21 cellular contexts compared by ENCODE assay signal in genomic region chr10:52066383-52066782, GRCh38.
DNase-seq lines count a peak whose midpoint lies in the region; ATAC-seq, FAIRE-seq and TF ChIP-seq lines count a peak whose summit lies in the region.
"Had no signal": no experiment of that assay in that cellular context is flagged by ENCODE, and none has a peak within 500 bp of the region (broad histone marks: within the 10 kb centered on the region; RNA-seq: fewer than 3 reads in every experiment).

No MANE protein-coding gene starts in this region.

- H3K79me2 ChIP-seq in OCI-LY1 (ENCODE audit: insufficient read depth, low read length), result no peaks in the 10 kb centered on the region

- H3K4me1 ChIP-seq in OCI-LY1 (ENCODE audit: insufficient read depth, low read length, severe bottlenecking) (no peaks in the 10 kb centered on the region), pancreas (no peaks in the 10 kb centered on the region)
- H3K4me1 ChIP-seq: left lung, SJSA1, stomach, upper lobe of right lung had no signal

- H3K9me3 Mint-ChIP-seq in endothelial cell (ENCODE audit: unreplicated experiment), result no peaks in the 10 kb centered on the region
- peaks cover 3% of the 10 kb centered on the region for H3K9me3 Mint-ChIP-seq in activated T-cell treated with anti-CD3 and anti-CD28 coated beads, Interleukin-2, amount 50 U/mL, for 24 hours
- H3K9me3 Mint-ChIP-seq: activated T-helper 2 cell treated with anti-CD3 and anti-CD28 coated beads, Interferon-gamma antibody, Interleukin-2, Interleukin-4, amounts not matched to agents 10 μg/mL and 5 μg/mL and 100 μg/mL, durations not matched to agents 14 hours and 24 hours and 36 hours had no signal

- no peak overlapping the region for H2AFZ ChIP-seq in OCI-LY1 (ENCODE audit: low read length)

- H3K4me3 ChIP-seq in OCI-LY1 (ENCODE audit: low read depth, low read length, poor library complexity, severe bottlenecking), result no peak overlapping the region
- no peak overlapping the region for H3K4me3 ChIP-seq in pancreas
- H3K4me3 ChIP-seq: gastrocnemius medialis, left lung, MG63, mucosa of descending colon, SJSA1, stomach, upper lobe of right lung had no signal

- no peak for FAIRE-seq in pancreas (lab: Jason Lieb, UNC)

- DNase-seq in 8988T (peak; percentile 15), HCEC 1CT (peak; percentile 6), endothelial cell (ENCODE audit: low spot score) (peak; percentile 21), NCI-H1930 (lab: John Stamatoyannopoulos, UW) (no peak), pancreas (no peak)
- no peak for DNase-seq in activated T-cell treated with anti-CD3 and anti-CD28 coated beads, Interleukin-2, amount 50 U/mL, for 24 hours
- DNase-seq: activated CD4-positive, CD25-positive, alpha-beta regulatory T cell treated with anti-CD3 and anti-CD28 coated beads, Interleukin-2, amount 50 U/mL, for 72 hours; COR-L47; dermis blood vessel endothelial cell; gastrocnemius medialis; left lung; MG63; mucosa of descending colon; stimulated activated CD4-positive, alpha-beta T cell treated with anti-CD3 and anti-CD28 coated beads, Interleukin-1b, Interleukin-23, amount 100 ng/mL, for 48 hours; stomach; upper lobe of right lung had no signal

- no peaks in the 10 kb centered on the region for H3F3A ChIP-seq in OCI-LY1 (ENCODE audit: insufficient read depth, low read length)

- H3K27ac ChIP-seq in OCI-LY1 (ENCODE audit: low read depth, low read length, poor library complexity, severe bottlenecking), result no peak overlapping the region
- H3K27ac ChIP-seq in pancreas, result no peak overlapping the region
- H3K27ac ChIP-seq: epithelial cell of prostate, gastrocnemius medialis, left lung, SJSA1, stomach, upper lobe of right lung had no signal

- H3K27me3 ChIP-seq in OCI-LY1 (ENCODE audit: insufficient read depth, low read length), result no peaks in the 10 kb centered on the region
- H3K27me3 ChIP-seq in pancreas, result no peaks in the 10 kb centered on the region
- H3K27me3 ChIP-seq: gastrocnemius medialis, left lung, MG63, SJSA1, stomach, upper lobe of right lung had no signal

- H3K4me3 Mint-ChIP-seq in endothelial cell (ENCODE audit: unreplicated experiment), result no peak overlapping the region
- H3K4me3 Mint-ChIP-seq in activated T-cell treated with anti-CD3 and anti-CD28 coated beads, Interleukin-2, amount 50 U/mL, for 24 hours, result no peak overlapping the region

- intact Hi-C loops in pancreas (cut with DNase I), result no loop called here

- no peaks in the 10 kb centered on the region for H3K36me3 Mint-ChIP-seq in endothelial cell (ENCODE audit: low read depth, unreplicated experiment)
- H3K36me3 Mint-ChIP-seq in activated T-cell treated with anti-CD3 and anti-CD28 coated beads, Interleukin-2, amount 50 U/mL, for 24 hours (ENCODE audit: low read depth), result no peaks in the 10 kb centered on the region

- peaks cover 3% of the 10 kb centered on the region for H3K27me3 Mint-ChIP-seq in endothelial cell (ENCODE audit: unreplicated experiment)
- no peaks in the 10 kb centered on the region for H3K27me3 Mint-ChIP-seq in activated T-cell treated with anti-CD3 and anti-CD28 coated beads, Interleukin-2, amount 50 U/mL, for 24 hours

- H3K9ac ChIP-seq in OCI-LY1 (ENCODE audit: low read length), result no peak overlapping the region

- H3K4me1 Mint-ChIP-seq in endothelial cell (ENCODE audit: unreplicated experiment), result no peaks in the 10 kb centered on the region
- no peaks in the 10 kb centered on the region for H3K4me1 Mint-ChIP-seq in activated T-cell treated with anti-CD3 and anti-CD28 coated beads, Interleukin-2, amount 50 U/mL, for 24 hours (ENCODE audit: low read depth)

- peak; percentile 8; the same call in 1 of the 2 replicates for TF ChIP-seq CTCF in OCI-LY1 (IDR thresholded peaks at IDR 0.05; ENCODE audit: low read length)
- TF ChIP-seq CTCF in endothelial cell (IDR thresholded peaks at IDR 0.05; ENCODE audit: unreplicated experiment), result no peak
- no peak for TF ChIP-seq CTCF in pancreas (IDR thresholded peaks at IDR 0.05)

- H3K36me3 ChIP-seq in OCI-LY1 (ENCODE audit: insufficient read depth, low read length) (no peaks in the 10 kb centered on the region), pancreas (no peaks in the 10 kb centered on the region)
- H3K36me3 ChIP-seq: gastrocnemius medialis, left lung, MG63, SJSA1, upper lobe of right lung had no signal

- H4K20me1 ChIP-seq in OCI-LY1 (ENCODE audit: insufficient read depth, low read length), result no peaks in the 10 kb centered on the region

- WGBS in pancreas, 2 donors, result 70 to 75% methylated on average over 6 of the region's 6 CpGs

- H3K9me3 ChIP-seq in OCI-LY1 (ENCODE audit: low read length) (no peaks in the 10 kb centered on the region), pancreas (no peaks in the 10 kb centered on the region)
- H3K9me3 ChIP-seq: gastrocnemius medialis, left lung, MG63, mucosa of descending colon, SJSA1, stomach, upper lobe of right lung had no signal

- no peaks in the 10 kb centered on the region for H3K9me2 ChIP-seq in OCI-LY1 (ENCODE audit: low read depth, low read length)

- H3K4me2 ChIP-seq in OCI-LY1 (ENCODE audit: low read length), result no peak overlapping the region

- ATAC-seq in HG02759 (IDR thresholded peaks at IDR 0.05; ENCODE audit: unreplicated experiment) (no peak), pancreas (no peak)
- ATAC-seq: gastrocnemius medialis, left lung, mucosa of descending colon, upper lobe of right lung had no signal

- H3K27ac Mint-ChIP-seq in endothelial cell (ENCODE audit: unreplicated experiment), result no peak overlapping the region
- no peak overlapping the region for H3K27ac Mint-ChIP-seq in activated T-cell treated with anti-CD3 and anti-CD28 coated beads, Interleukin-2, amount 50 U/mL, for 24 hours
- H3K27ac Mint-ChIP-seq: activated T-helper 2 cell treated with anti-CD3 and anti-CD28 coated beads, Interferon-gamma antibody, Interleukin-2, Interleukin-4, amounts not matched to agents 10 μg/mL and 5 μg/mL and 100 μg/mL, durations not matched to agents 14 hours and 24 hours and 36 hours had no signal

Comparison
In these comparisons a context has a peak if more than half of its experiments do, and no peak if none do; other contexts are left out.
1. DNase-seq: peak in 8988T (single experiment), HCEC 1CT (single experiment) and endothelial cell (single experiment); none in NCI-H1930 (0 of 2), activated T-cell treated with anti-CD3 and anti-CD28 coated beads, Interleukin-2, amount 50 U/mL, for 24 hours (single experiment) and pancreas (0 of 6).